1 cellular context compared by ENCODE assay signal in the genomic region with DNA sequence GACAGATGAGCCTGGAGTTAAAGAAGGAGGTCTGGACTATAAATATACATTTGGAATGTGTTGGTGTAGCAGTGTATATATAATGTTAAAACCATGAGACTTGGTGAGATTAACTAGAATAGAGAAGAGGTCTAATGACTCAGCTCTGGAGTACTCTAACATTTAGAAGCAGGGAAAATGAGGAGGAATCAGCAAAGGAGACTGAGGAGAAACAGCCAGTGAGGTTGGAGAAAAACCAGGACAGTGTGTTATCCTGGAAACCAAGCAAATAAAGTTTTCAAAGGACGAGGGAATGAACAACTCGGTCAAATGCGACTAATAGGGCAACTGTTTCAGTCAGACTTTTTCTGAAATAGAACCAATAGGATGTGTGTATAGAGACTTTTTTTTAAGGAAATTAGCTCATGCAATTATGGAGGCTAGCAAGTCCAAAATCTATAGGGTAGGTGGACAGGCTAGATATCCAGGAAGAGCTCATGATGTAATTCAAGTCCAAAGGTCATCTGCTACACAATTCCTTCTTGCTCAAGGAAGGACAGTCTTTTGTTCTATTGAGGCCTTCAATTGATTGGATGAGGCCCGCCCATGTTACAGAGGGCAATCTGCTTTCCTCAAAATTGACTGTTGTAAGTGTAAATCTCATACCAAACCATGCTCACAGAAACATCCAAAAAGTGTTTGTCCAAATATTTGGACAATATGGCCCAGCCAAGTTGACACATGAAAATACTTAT.
TF ChIP-seq lines count a peak whose summit lies in the region.

No MANE protein-coding gene starts in this region.

TF ChIP-seq in GM23338, 12 proteins besides CTCF, POLR2A, EP300 and RAD21 (continued from another document):
- TF ChIP-seq, protein P1, sequence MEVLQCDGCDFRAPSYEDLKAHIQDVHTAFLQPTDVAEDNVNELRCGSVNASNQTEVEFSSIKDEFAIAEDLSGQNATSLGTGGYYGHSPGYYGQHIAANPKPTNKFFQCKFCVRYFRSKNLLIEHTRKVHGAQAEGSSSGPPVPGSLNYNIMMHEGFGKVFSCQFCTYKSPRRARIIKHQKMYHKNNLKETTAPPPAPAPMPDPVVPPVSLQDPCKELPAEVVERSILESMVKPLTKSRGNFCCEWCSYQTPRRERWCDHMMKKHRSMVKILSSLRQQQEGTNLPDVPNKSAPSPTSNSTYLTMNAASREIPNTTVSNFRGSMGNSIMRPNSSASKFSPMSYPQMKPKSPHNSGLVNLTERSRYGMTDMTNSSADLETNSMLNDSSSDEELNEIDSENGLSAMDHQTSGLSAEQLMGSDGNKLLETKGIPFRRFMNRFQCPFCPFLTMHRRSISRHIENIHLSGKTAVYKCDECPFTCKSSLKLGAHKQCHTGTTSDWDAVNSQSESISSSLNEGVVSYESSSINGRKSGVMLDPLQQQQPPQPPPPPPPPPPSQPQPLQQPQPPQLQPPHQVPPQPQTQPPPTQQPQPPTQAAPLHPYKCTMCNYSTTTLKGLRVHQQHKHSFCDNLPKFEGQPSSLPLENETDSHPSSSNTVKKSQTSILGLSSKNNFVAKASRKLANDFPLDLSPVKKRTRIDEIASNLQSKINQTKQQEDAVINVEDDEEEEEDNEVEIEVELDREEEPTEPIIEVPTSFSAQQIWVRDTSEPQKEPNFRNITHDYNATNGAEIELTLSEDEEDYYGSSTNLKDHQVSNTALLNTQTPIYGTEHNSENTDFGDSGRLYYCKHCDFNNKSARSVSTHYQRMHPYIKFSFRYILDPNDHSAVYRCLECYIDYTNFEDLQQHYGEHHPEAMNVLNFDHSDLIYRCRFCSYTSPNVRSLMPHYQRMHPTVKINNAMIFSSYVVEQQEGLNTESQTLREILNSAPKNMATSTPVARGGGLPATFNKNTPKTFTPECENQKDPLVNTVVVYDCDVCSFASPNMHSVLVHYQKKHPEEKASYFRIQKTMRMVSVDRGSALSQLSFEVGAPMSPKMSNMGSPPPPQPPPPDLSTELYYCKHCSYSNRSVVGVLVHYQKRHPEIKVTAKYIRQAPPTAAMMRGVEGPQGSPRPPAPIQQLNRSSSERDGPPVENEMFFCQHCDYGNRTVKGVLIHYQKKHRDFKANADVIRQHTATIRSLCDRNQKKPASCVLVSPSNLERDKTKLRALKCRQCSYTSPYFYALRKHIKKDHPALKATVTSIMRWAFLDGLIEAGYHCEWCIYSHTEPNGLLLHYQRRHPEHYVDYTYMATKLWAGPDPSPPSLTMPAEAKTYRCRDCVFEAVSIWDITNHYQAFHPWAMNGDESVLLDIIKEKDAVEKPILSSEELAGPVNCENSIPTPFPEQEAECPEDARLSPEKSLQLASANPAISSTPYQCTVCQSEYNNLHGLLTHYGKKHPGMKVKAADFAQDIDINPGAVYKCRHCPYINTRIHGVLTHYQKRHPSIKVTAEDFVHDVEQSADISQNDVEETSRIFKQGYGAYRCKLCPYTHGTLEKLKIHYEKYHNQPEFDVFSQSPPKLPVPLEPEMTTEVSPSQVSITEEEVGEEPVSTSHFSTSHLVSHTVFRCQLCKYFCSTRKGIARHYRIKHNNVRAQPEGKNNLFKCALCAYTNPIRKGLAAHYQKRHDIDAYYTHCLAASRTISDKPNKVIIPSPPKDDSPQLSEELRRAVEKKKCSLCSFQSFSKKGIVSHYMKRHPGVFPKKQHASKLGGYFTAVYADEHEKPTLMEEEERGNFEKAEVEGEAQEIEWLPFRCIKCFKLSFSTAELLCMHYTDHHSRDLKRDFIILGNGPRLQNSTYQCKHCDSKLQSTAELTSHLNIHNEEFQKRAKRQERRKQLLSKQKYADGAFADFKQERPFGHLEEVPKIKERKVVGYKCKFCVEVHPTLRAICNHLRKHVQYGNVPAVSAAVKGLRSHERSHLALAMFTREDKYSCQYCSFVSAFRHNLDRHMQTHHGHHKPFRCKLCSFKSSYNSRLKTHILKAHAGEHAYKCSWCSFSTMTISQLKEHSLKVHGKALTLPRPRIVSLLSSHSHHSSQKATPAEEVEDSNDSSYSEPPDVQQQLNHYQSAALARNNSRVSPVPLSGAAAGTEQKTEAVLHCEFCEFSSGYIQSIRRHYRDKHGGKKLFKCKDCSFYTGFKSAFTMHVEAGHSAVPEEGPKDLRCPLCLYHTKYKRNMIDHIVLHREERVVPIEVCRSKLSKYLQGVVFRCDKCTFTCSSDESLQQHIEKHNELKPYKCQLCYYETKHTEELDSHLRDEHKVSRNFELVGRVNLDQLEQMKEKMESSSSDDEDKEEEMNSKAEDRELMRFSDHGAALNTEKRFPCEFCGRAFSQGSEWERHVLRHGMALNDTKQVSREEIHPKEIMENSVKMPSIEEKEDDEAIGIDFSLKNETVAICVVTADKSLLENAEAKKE (CRISPR knock-in tag; IDR thresholded peaks at IDR 0.05): no peak
- TF ChIP-seq ZNF331 (CRISPR knock-in tag; IDR thresholded peaks at IDR 0.05; ENCODE audit: low read depth) (no peak), JUNB (IDR thresholded peaks at IDR 0.05; ENCODE audit: unreplicated experiment) (no peak), CREB1 (CRISPR knock-in tag; IDR thresholded peaks at IDR 0.05; ENCODE audit: low read depth) (no peak)
- TF ChIP-seq, protein P2, sequence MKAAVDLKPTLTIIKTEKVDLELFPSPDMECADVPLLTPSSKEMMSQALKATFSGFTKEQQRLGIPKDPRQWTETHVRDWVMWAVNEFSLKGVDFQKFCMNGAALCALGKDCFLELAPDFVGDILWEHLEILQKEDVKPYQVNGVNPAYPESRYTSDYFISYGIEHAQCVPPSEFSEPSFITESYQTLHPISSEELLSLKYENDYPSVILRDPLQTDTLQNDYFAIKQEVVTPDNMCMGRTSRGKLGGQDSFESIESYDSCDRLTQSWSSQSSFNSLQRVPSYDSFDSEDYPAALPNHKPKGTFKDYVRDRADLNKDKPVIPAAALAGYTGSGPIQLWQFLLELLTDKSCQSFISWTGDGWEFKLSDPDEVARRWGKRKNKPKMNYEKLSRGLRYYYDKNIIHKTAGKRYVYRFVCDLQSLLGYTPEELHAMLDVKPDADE (IDR thresholded peaks at IDR 0.05): no peak
